Comparison of ENCODE assay signal across 13 cellular contexts in genomic region chr17:81734405-81735055, GRCh38. TPM values are rescaled to one million over a fixed set of nuclear protein-coding genes. Genes with fewer than 3 reads are reported as not detected.
DNase-seq lines count a peak whose midpoint lies in the region; ATAC-seq and TF ChIP-seq lines count a peak whose summit lies in the region.
"Had no signal": no experiment of that assay in that cellular context is flagged by ENCODE, and none has a peak within 500 bp of the region (broad histone marks: within the 10 kb centered on the region; RNA-seq: fewer than 3 reads in every experiment).

No MANE protein-coding gene starts in this region.

- peaks cover 3 to 27% (median 7%) of the 10 kb centered on the region in 4 donors for H3K4me1 ChIP-seq in Peyer's patch
- H3K4me1 ChIP-seq in transverse colon, result peaks cover 9 to 28% (median 26%) of the 10 kb centered on the region in 4 donors

- H3K4me3 Mint-ChIP-seq in activated CD8-positive, alpha-beta T cell treated with anti-CD3 and anti-CD28 coated beads, Interleukin-2, amount 10 ng/mL, durations not matched to agents 7 days and 5 days, result no peak overlapping the region
- H3K4me3 Mint-ChIP-seq: activated naive CD8-positive, alpha-beta T cell treated with anti-CD3 and anti-CD28 coated beads, Interleukin-2, amount 50 U/mL, for 24 hours; activated T-cell treated with anti-CD3 and anti-CD28 coated beads, Interleukin-2, amount 50 U/mL, for 4 hours; CD4-positive, alpha-beta T cell; immature natural killer cell had no signal

- DNase-seq in NCI-H2029 (lab: John Stamatoyannopoulos, UW) (peak; percentile 34), NCI-H2029 treated with DMSO at 0.1 percent for 48 hours (lab: John Stamatoyannopoulos, UW) (no peak), Peyer's patch (peak in 2 of 3 donors; percentile 88), left lobe of liver (ENCODE audit: low spot score) (peak; percentile 76), transverse colon (peak; percentile 88), ureter (ENCODE audit: low spot score) (no peak)
- no peak for DNase-seq in activated CD8-positive, alpha-beta T cell treated with anti-CD3 and anti-CD28 coated beads, Interleukin-2, amount 10 ng/mL, durations not matched to agents 7 days and 5 days
- DNase-seq in activated CD8-positive, alpha-beta memory T cell treated with anti-CD3 and anti-CD28 coated beads, Interleukin-2, amount 50 U/mL, for 48 hours, result no peak

- no peaks in the 10 kb centered on the region for H3K9me3 ChIP-seq in Peyer's patch
- no peaks in the 10 kb centered on the region for H3K9me3 ChIP-seq in transverse colon

- H3K36me3 ChIP-seq in Peyer's patch, result no peaks in the 10 kb centered on the region
- no peaks in the 10 kb centered on the region for H3K36me3 ChIP-seq in transverse colon

- no peaks in the 10 kb centered on the region for H3K36me3 Mint-ChIP-seq in activated CD8-positive, alpha-beta T cell treated with anti-CD3 and anti-CD28 coated beads, Interleukin-2, amount 10 ng/mL, durations not matched to agents 7 days and 5 days (ENCODE audit: low read depth)
- H3K36me3 Mint-ChIP-seq: immature natural killer cell; naive thymus-derived CD4-positive, alpha-beta T cell had no signal

- H3K4me3 ChIP-seq in Peyer's patch (peak overlapping the region in 2 of 4 donors; percentile 8 to 15), transverse colon (peak overlapping the region in 1 of 4 donors; percentile 3)

- TF ChIP-seq POLR2A in Peyer's patch (IDR thresholded peaks at IDR 0.05), result no peak
- no peak for TF ChIP-seq POLR2A in transverse colon (IDR thresholded peaks at IDR 0.05)

- H3K27me3 ChIP-seq in Peyer's patch, result no peaks in the 10 kb centered on the region
- H3K27me3 ChIP-seq in transverse colon, result peaks cover 18% of the 10 kb centered on the region

- peaks cover 18% of the 10 kb centered on the region for H3K4me1 Mint-ChIP-seq in activated CD8-positive, alpha-beta T cell treated with anti-CD3 and anti-CD28 coated beads, Interleukin-2, amount 10 ng/mL, durations not matched to agents 7 days and 5 days (ENCODE audit: low read depth)

- ATAC-seq in left lobe of liver, result peak; percentile 28
- no peak for ATAC-seq in activated CD8-positive, alpha-beta T cell treated with anti-CD3 and anti-CD28 coated beads, Interleukin-2, amount 10 ng/mL, durations not matched to agents 7 days and 5 days

- POLR2A ChIA-PET in activated CD8-positive, alpha-beta T cell treated with anti-CD3 and anti-CD28 coated beads, Interleukin-2, amount 10 ng/mL, durations not matched to agents 7 days and 5 days (lab: Charles Lee), result interaction anchor here (1.1 kb wide), 1 partner anchor 71 kb away, joined by 3 read pairs; no protein-coding TSS in a partner anchor

- CTCF ChIA-PET in activated CD8-positive, alpha-beta T cell treated with anti-CD3 and anti-CD28 coated beads, Interleukin-2, amount 10 ng/mL, durations not matched to agents 7 days and 5 days (lab: Charles Lee), result no interaction called here

- peaks cover 4% of the 10 kb centered on the region for H3K27me3 Mint-ChIP-seq in activated CD8-positive, alpha-beta T cell treated with anti-CD3 and anti-CD28 coated beads, Interleukin-2, amount 10 ng/mL, durations not matched to agents 7 days and 5 days (ENCODE audit: low read depth)

- 57% methylated on average over 28 of the region's 28 CpGs; no CpG with 5 or more reads in 1 of the 2 donors for WGBS in transverse colon (ENCODE audit: low coverage in 1 of 2), 2 donors

- no peak overlapping the region for H3K27ac Mint-ChIP-seq in activated CD8-positive, alpha-beta T cell treated with anti-CD3 and anti-CD28 coated beads, Interleukin-2, amount 10 ng/mL, durations not matched to agents 7 days and 5 days
- H3K27ac Mint-ChIP-seq: activated naive CD8-positive, alpha-beta T cell treated with anti-CD3 and anti-CD28 coated beads, Interleukin-2, amount 50 U/mL, for 24 hours; CD4-positive, alpha-beta T cell; immature natural killer cell; naive thymus-derived CD4-positive, alpha-beta T cell had no signal

- H3K27ac ChIP-seq in Peyer's patch, result peak overlapping the region in 2 of 4 donors; percentile 3 to 57
- peak overlapping the region in 1 of 4 donors; percentile 42 for H3K27ac ChIP-seq in transverse colon

- intact Hi-C loops in transverse colon (cut with DNase I; ENCODE audit: low total_unique reads), result no loop called here

- no peak for TF ChIP-seq CTCF in Peyer's patch (IDR thresholded peaks at IDR 0.05)
- no peak for TF ChIP-seq CTCF in transverse colon (IDR thresholded peaks at IDR 0.05)

- no peaks in the 10 kb centered on the region for H3K9me3 Mint-ChIP-seq in activated CD8-positive, alpha-beta T cell treated with anti-CD3 and anti-CD28 coated beads, Interleukin-2, amount 10 ng/mL, durations not matched to agents 7 days and 5 days (ENCODE audit: insufficient read depth)
- H3K9me3 Mint-ChIP-seq: activated naive CD8-positive, alpha-beta T cell treated with anti-CD3 and anti-CD28 coated beads, Interleukin-2, amount 50 U/mL, for 24 hours; activated T-cell treated with anti-CD3 and anti-CD28 coated beads, Interleukin-2, amount 50 U/mL, for 4 hours; CD4-positive, alpha-beta T cell; immature natural killer cell had no signal

- no peak for TF ChIP-seq EP300 in transverse colon (IDR thresholded peaks at IDR 0.05; ENCODE audit: low read depth)

- in situ Hi-C loops in transverse colon (cut with MboI; ENCODE audit: low pct_ligation_motif_present in 1 of 4, low pct_unique_long_range_greater_than_20kb in 1 of 4, low sequenced_read_pairs in 3 of 4), result no loop called here

RNA-seq across cellular contexts. Expression of gene SLC25A10, which starts 22.4 kb away (rescaled TPM):
- total RNA-seq in Peyer's patch, result 100 to 1,000 TPM in 1 of 4 donors, 10 to 100 TPM in 3; 37.1 to 109 (median 64.1) TPM
- total RNA-seq in left lobe of liver, result 105 TPM
- total RNA-seq in transverse colon, result 10 to 100 TPM; 25.1 to 64.8 (median 46.6) TPM
- 10 to 100 TPM; 39.2 to 40.4 TPM for total RNA-seq in activated CD8-positive, alpha-beta T cell treated with anti-CD3 and anti-CD28 coated beads, Interleukin-2, amount 10 ng/mL, durations not matched to agents 7 days and 5 days
- total RNA-seq in ureter, result 33.1 TPM

RNA-seq across cellular contexts. Expression of gene MRPL12, which starts 31.4 kb away (rescaled TPM):
- total RNA-seq in Peyer's patch (10 to 100 TPM; 65.6 to 99.9 (median 76.4) TPM), left lobe of liver (75.7 TPM), transverse colon (100 to 1,000 TPM in 3 of 4 donors, 10 to 100 TPM in 1; 75.4 to 206 (median 114) TPM), ureter (59.8 TPM)
- 100 to 1,000 TPM; 102 to 104 TPM for total RNA-seq in activated CD8-positive, alpha-beta T cell treated with anti-CD3 and anti-CD28 coated beads, Interleukin-2, amount 10 ng/mL, durations not matched to agents 7 days and 5 days

RNA-seq across cellular contexts. Expression of gene HGS, which starts 50.7 kb away (rescaled TPM):
- total RNA-seq in Peyer's patch (100 to 1,000 TPM; 118 to 186 (median 171) TPM), left lobe of liver (40.3 TPM), transverse colon (100 to 1,000 TPM in 3 of 4 donors, 10 to 100 TPM in 1; 96.1 to 205 (median 150) TPM), ureter (101 TPM)
- 100 to 1,000 TPM; 107 to 128 TPM for total RNA-seq in activated CD8-positive, alpha-beta T cell treated with anti-CD3 and anti-CD28 coated beads, Interleukin-2, amount 10 ng/mL, durations not matched to agents 7 days and 5 days

RNA-seq across cellular contexts. Expression of gene ARL16, which starts 50.9 kb away (rescaled TPM):
- total RNA-seq in Peyer's patch (10 to 100 TPM; 33.5 to 45.4 (median 43.4) TPM), left lobe of liver (5.1 TPM), transverse colon (10 to 100 TPM; 16.3 to 52.0 (median 33.1) TPM), ureter (35.5 TPM)
- 10 to 100 TPM; 21.3 to 28.4 TPM for total RNA-seq in activated CD8-positive, alpha-beta T cell treated with anti-CD3 and anti-CD28 coated beads, Interleukin-2, amount 10 ng/mL, durations not matched to agents 7 days and 5 days

Comparison
In these comparisons a context has a peak if more than half of its experiments do, and no peak if none do; other contexts are left out.
1. DNase-seq: peak in NCI-H2029 (single experiment), Peyer's patch (2 of 3), left lobe of liver (single experiment) and transverse colon (single experiment); none in NCI-H2029 treated with DMSO at 0.1 percent for 48 hours (single experiment), activated CD8-positive, alpha-beta T cell treated with anti-CD3 and anti-CD28 coated beads, Interleukin-2, amount 10 ng/mL, durations not matched to agents 7 days and 5 days (single experiment), ureter (single experiment) and activated CD8-positive, alpha-beta memory T cell treated with anti-CD3 and anti-CD28 coated beads, Interleukin-2, amount 50 U/mL, for 48 hours (single experiment).